Comparison of ENCODE assay signal across 8 cellular contexts in the genomic region with DNA sequence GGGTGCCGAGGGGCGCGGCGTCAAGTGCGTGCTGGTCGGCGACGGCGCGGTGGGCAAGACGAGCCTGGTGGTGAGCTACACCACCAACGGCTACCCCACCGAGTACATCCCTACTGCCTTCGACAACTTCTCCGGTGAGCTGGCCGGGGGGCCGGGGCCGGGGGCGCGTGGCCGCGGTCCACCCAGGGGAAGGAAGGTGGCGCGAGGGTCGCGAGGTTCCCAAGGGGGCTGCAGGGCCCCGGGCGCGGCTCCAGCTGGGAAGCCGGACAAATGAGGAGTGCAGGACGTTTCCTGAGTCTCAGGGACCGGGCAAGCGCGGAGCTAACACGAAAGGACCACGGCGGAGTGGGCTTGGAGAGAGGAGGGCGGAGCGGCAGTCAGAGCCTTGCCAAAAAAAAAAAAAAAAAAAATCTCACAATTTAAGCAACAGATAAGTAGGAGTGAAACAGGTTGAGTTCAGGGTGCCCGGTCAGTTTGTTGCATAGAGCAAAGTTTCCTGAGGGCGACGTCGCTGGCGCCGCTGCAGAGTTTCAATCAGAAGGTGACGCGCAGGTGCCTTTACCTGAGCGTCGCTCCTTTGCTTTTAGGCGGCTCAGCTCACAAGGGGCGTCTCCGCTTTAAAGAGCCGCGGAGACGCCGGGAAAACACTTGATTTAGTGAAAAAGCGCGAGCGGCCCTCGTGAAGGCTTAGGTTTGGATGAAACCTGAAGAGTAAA. TPM values are rescaled to one million over a fixed set of nuclear protein-coding genes. Genes with fewer than 3 reads are reported as not detected.
DNase-seq lines count a peak whose midpoint lies in the region; ATAC-seq lines count a peak whose summit lies in the region.

No MANE protein-coding gene starts in this region.

- peak; percentile 50 for DNase-seq in NCI-H2171 treated with DMSO at 0.1 percent for 48 hours (lab: John Stamatoyannopoulos, UW)
- no peak for DNase-seq in NCI-H2171 (lab: John Stamatoyannopoulos, UW)
- DNase-seq in NCI-H2107 (lab: John Stamatoyannopoulos, UW): peak; percentile 17
- peak; percentile 22 for DNase-seq in activated naive CD4-positive, alpha-beta T cell treated with anti-CD3 and anti-CD28 coated beads, Interleukin-2, amount 50 U/mL, for 16 hours
- peak; percentile 64 for DNase-seq in left cardiac atrium
- DNase-seq in posterior vena cava (ENCODE audit: low spot score): peak; percentile 84

- ATAC-seq in left cardiac atrium (peak; percentile 28 to 34), HG03097 (IDR thresholded peaks at IDR 0.05; ENCODE audit: low FRiP score, unreplicated experiment) (no peak), HG03135 (IDR thresholded peaks at IDR 0.05; ENCODE audit: unreplicated experiment) (no peak)

- intact Hi-C loops in left cardiac atrium (cut with DNase I) (loop anchor here (2.0 to 5.0 kb wide), 2 partner anchors 421 kb away; no protein-coding TSS in a partner anchor), posterior vena cava (cut with DNase I) (loop anchor here (2.0 to 10.0 kb wide), 3 partner anchors 329 to 493 kb away; no protein-coding TSS in a partner anchor)

RNA-seq across cellular contexts. Expression of gene RHOU, which starts 0.8 kb away (rescaled TPM):
- total RNA-seq in left cardiac atrium (10 to 100 TPM; 12.9 to 16.5 TPM), posterior vena cava (10 to 100 TPM; 15.7 to 24.6 TPM)

Comparison
In these comparisons a context has a peak if more than half of its experiments do, and no peak if none do; other contexts are left out.
1. ATAC-seq: peak in left cardiac atrium (2 of 2); none in HG03097 (single experiment) and HG03135 (single experiment).